In the genomic region with DNA sequence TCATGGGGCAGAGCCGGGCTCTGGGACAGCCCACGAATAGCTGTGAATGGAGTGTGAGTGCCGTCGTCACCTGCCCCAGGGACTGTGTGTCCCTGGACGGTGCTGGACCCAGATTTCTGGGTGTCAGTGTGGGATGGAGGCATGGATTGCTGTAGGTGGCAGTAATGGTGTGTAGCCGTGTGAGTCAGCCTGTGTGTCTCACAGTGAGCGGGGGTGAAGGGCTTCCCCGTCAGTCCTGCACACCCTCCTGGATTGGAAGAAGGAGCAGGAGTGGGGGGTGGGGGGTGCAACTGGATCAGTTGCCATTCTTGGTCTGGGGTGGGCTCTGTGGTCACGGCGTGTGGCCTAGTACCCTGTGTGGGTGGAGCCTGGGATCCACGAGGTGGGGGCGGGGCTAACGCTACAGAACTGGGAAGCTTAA, we compare ENCODE assay signal across 11 cellular contexts. TPM values are rescaled to one million over a fixed set of nuclear protein-coding genes. Genes with fewer than 3 reads are reported as not detected.
A peak's percentile ranks its signal among the peaks of the same experiment; 100 is the strongest.
DNase-seq lines count a peak whose midpoint lies in the region; ATAC-seq, FAIRE-seq and TF ChIP-seq lines count a peak whose summit lies in the region.
"Had no signal": no experiment of that assay in that cellular context is flagged by ENCODE, and none has a peak within 500 bp of the region (broad histone marks: within the 10 kb centered on the region; RNA-seq: fewer than 3 reads in every experiment).

No MANE protein-coding gene starts in this region.

- H3K27me3 Mint-ChIP-seq in stimulated activated naive CD8-positive, alpha-beta T cell treated with anti-CD3 and anti-CD28 coated beads, Interleukin-15, amount 100 ng/mL, for 72 hours = peaks cover 52% of the 10 kb centered on the region

- peaks cover 44% of the 10 kb centered on the region for H3K4me1 Mint-ChIP-seq in stimulated activated naive CD8-positive, alpha-beta T cell treated with anti-CD3 and anti-CD28 coated beads, Interleukin-15, amount 100 ng/mL, for 72 hours

- no peak overlapping the region for H3K27ac Mint-ChIP-seq in stimulated activated naive CD8-positive, alpha-beta T cell treated with anti-CD3 and anti-CD28 coated beads, Interleukin-15, amount 100 ng/mL, for 72 hours
- H3K27ac Mint-ChIP-seq: memory B cell had no signal

- H3K9me3 Mint-ChIP-seq in stimulated activated naive CD8-positive, alpha-beta T cell treated with anti-CD3 and anti-CD28 coated beads, Interleukin-15, amount 100 ng/mL, for 72 hours = no peaks in the 10 kb centered on the region
- H3K9me3 Mint-ChIP-seq: memory B cell had no signal

- TF ChIP-seq POLR2A in GM12892 (IDR thresholded peaks at IDR 0.05; ENCODE audit: low read depth, low read length) = no peak

- H3K4me3 Mint-ChIP-seq in stimulated activated naive CD8-positive, alpha-beta T cell treated with anti-CD3 and anti-CD28 coated beads, Interleukin-15, amount 100 ng/mL, for 72 hours = no peak overlapping the region
- H3K4me3 Mint-ChIP-seq: memory B cell had no signal

- ATAC-seq in stimulated activated naive CD8-positive, alpha-beta T cell treated with anti-CD3 and anti-CD28 coated beads, Interleukin-15, Interleukin-2, amounts not matched to agents 100 U/mL and 50 U/mL, for 24 hours = peak; percentile 33
- no peak for ATAC-seq in stimulated activated naive CD8-positive, alpha-beta T cell treated with anti-CD3 and anti-CD28 coated beads, Interleukin-15, amount 100 ng/mL, for 72 hours
- ATAC-seq in esophagus mucosa = no peak

- DNase-seq in stimulated activated naive CD8-positive, alpha-beta T cell treated with anti-CD3 and anti-CD28 coated beads, Interleukin-15, Interleukin-2, amounts not matched to agents 100 U/mL and 50 U/mL, for 24 hours = no peak
- no peak for DNase-seq in stimulated activated naive CD8-positive, alpha-beta T cell treated with anti-CD3 and anti-CD28 coated beads, Interleukin-15, amount 100 ng/mL, for 72 hours
- DNase-seq in RKO (ENCODE audit: low spot score) (peak; percentile 88), glomerular visceral epithelial cell (ENCODE audit: extremely low spot score) (peak; percentile 74), urothelium cell line (ENCODE audit: low spot score) (peak; percentile 51), SKM-1 (lab: John Stamatoyannopoulos, UW; ENCODE audit: unreplicated experiment) (no peak), GM12892 (ENCODE audit: insufficient read length) (no peak)
- DNase-seq: activated effector memory CD4-positive, alpha-beta T cell treated with anti-CD3 and anti-CD28 coated beads, Interleukin-2, amount 50 U/mL, for 16 hours had no signal

- FAIRE-seq in urothelium cell line (lab: Jason Lieb, UNC) (no peak), GM12892 (lab: Jason Lieb, UNC) (no peak)
- FAIRE-seq: endometrium had no signal

RNA-seq across cellular contexts. Expression of a gene that starts 6.5 kb away (rescaled TPM):
- polyA plus RNA-seq in GM12892 (2012; ENCODE audit: missing spikeins) = 7.4 TPM
- total RNA-seq in esophagus mucosa = 68.1 TPM

RNA-seq across cellular contexts. Expression of a gene that starts 18.0 kb away (rescaled TPM):
- polyA plus RNA-seq in GM12892 (2012; ENCODE audit: missing spikeins) = 38.2 TPM
- total RNA-seq in esophagus mucosa = 42.8 TPM

Comparison
In these comparisons a context has a peak if more than half of its experiments do, and no peak if none do; other contexts are left out.
1. DNase-seq: peak in RKO (single experiment), glomerular visceral epithelial cell (single experiment) and urothelium cell line (single experiment); none in stimulated activated naive CD8-positive, alpha-beta T cell treated with anti-CD3 and anti-CD28 coated beads, Interleukin-15, Interleukin-2, amounts not matched to agents 100 U/mL and 50 U/mL, for 24 hours (single experiment), stimulated activated naive CD8-positive, alpha-beta T cell treated with anti-CD3 and anti-CD28 coated beads, Interleukin-15, amount 100 ng/mL, for 72 hours (0 of 2), SKM-1 (single experiment) and GM12892 (single experiment).